Comparison of ENCODE assay signal across 1 cellular context in genomic region chr13:110327036-110327790, GRCh38.
TF ChIP-seq lines count a peak whose summit lies in the region.

No MANE protein-coding gene starts in this region.

TF ChIP-seq in H1, 55 proteins besides CTCF, POLR2A, EP300 and RAD21:
- TF ChIP-seq TEAD4 (IDR thresholded peaks at IDR 0.05; ENCODE audit: low read depth, low read length) (peak; percentile 94), CBX8 (IDR thresholded peaks at IDR 0.05; ENCODE audit: borderline replicate concordance, low read depth, low read length) (no peak)
TF ChIP-seq in H1: peak in this region for 1.
